In the genomic region with DNA sequence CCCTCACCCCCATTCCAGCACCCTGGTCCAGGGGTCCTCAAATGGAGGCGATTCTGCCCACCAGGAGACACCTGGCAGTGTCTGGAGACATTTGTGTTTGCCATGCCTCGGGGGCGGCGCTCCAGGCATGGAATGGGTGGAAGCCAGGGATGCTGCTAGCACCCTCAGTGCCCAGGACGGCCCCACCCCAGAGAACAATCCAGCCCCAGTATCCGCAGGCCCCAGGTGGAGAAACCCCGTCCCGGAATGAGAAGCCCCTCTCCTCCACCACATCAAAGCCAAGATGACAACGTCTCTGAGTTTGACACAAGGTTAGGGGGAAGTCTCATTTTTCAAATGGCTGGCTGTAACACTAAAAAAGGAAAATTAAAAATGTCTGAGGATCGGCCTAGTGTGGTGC, we compare ENCODE assay signal across 27 cellular contexts.
"Had no signal": no experiment of that assay in that cellular context is flagged by ENCODE, and none has a peak within 500 bp of the region (broad histone marks: within the 10 kb centered on the region; RNA-seq: fewer than 3 reads in every experiment).

No MANE protein-coding gene starts in this region.

- DNase-seq: activated CD4-positive, alpha-beta memory T cell treated with anti-CD3 and anti-CD28 coated beads, Interleukin-2, amount 10 ng/mL, durations not matched to agents 7 days and 5 days; activated CD4-positive, alpha-beta T cell treated with anti-CD3 and anti-CD28 coated beads for 36 hours; activated CD4-positive, alpha-beta T cell treated with anti-CD3 and anti-CD28 coated beads, Interleukin-2, amount 50 U/mL, for 1 hour; activated gamma-delta T cell treated with Interleukin-2 at 50 U/mL for 16 hours; activated naive CD4-positive, alpha-beta T cell treated with anti-CD3 and anti-CD28 coated beads, Interleukin-2, amount 10 ng/mL, durations not matched to agents 7 days and 5 days; activated naive CD8-positive, alpha-beta T cell treated with anti-CD3 and anti-CD28 coated beads for 36 hours; activated T-cell treated with anti-CD3 and anti-CD28 coated beads for 4 hours; activated T-cell treated with anti-CD3 and anti-CD28 coated beads, Interleukin-2, amount 50 U/mL, for 72 hours; brain microvascular endothelial cell; Karpas-422; MM.1S; NCI-H1048; NCI-H1930; NCI-H2107; NCI-H2171 treated with DMSO at 0.1 percent for 48 hours; NCI-H345; NCI-H510A treated with DMSO at 0.1 percent for 48 hours; NCI-H69; NK-92 treated with Interleukin-12 subunit alpha and Interleukin-12 subunit beta, amount 100 ng/mL, for 24 hours; Peyer's patch; Right ventricle myocardium superior; SJCRH30; SK-N-SH; T-helper 1 cell; WERI-Rb-1 had no signal

- H3K36me3 ChIP-seq: brain microvascular endothelial cell, cardiac muscle cell, Peyer's patch, SJCRH30, WERI-Rb-1 had no signal

- H3K9me3 ChIP-seq: Peyer's patch, SJCRH30, SK-N-SH had no signal

- H3K27me3 ChIP-seq: brain microvascular endothelial cell, cardiac muscle cell, Peyer's patch, SJCRH30 had no signal

- H3K27ac ChIP-seq: brain microvascular endothelial cell, cardiac muscle cell, Peyer's patch, RWPE1, SJCRH30, WERI-Rb-1 had no signal

- H3K4me3 ChIP-seq: cardiac muscle cell, Peyer's patch, SJCRH30 had no signal

- ATAC-seq: activated CD4-positive, alpha-beta T cell treated with anti-CD3 and anti-CD28 coated beads for 36 hours; activated T-cell treated with anti-CD3 and anti-CD28 coated beads, Interleukin-2, amount 50 U/mL, for 72 hours had no signal
